In genomic region chr2:144332356-144333143, GRCh38 we compare ENCODE assay signal across 8 cellular contexts.
DNase-seq lines count a peak whose midpoint lies in the region; ATAC-seq and TF ChIP-seq lines count a peak whose summit lies in the region.

No MANE protein-coding gene starts in this region.

- WGBS in adrenal gland, 4 donors = 1 to 3% (median 2%) methylated on average over 29 to 73 of the region's 77 CpGs
- WGBS in prostate gland = 2% methylated on average over 77 of the region's 77 CpGs

- peak; percentile 65 for TF ChIP-seq POLR2A in GM15510 (IDR thresholded peaks at IDR 0.05; ENCODE audit: borderline replicate concordance, extremely low read depth, insufficient read length)
- peak; percentile 45 to 83 for TF ChIP-seq POLR2A in adrenal gland (IDR thresholded peaks at IDR 0.05)
- TF ChIP-seq POLR2A in prostate gland (IDR thresholded peaks at IDR 0.05) = no peak

- H3K4me1 ChIP-seq in adrenal gland (replicated peaks in 1 of 2) (peaks cover 0 to 10% of the 10 kb centered on the region in 2 donors), left ventricle myocardium inferior (peaks cover 40% of the 10 kb centered on the region), prostate gland (replicated peaks) (no peaks in the 10 kb centered on the region)

- ATAC-seq in HG02798 (IDR thresholded peaks at IDR 0.05; ENCODE audit: poor library complexity, unreplicated experiment) = peak; percentile 90

- DNase-seq in NCI-H1417 (lab: John Stamatoyannopoulos, UW) (peak; percentile 87 to 90 (median 88)), SW480 (ENCODE audit: low spot score) (peak; percentile 84), adrenal gland (peak; percentile 85 to 93 (median 90)), left ventricle myocardium inferior (peak; percentile 87), prostate gland (ENCODE audit: low spot score) (peak; percentile 78), ureter (ENCODE audit: low spot score) (peak; percentile 84)

- TF ChIP-seq CTCF in adrenal gland (IDR thresholded peaks at IDR 0.05) (no peak), left ventricle myocardium inferior (IDR thresholded peaks at IDR 0.05; ENCODE audit: borderline replicate concordance) (no peak), prostate gland (IDR thresholded peaks at IDR 0.05) (no peak)

- no peaks in the 10 kb centered on the region for H3K9me3 ChIP-seq in adrenal gland (replicated peaks in 1 of 3)
- no peaks in the 10 kb centered on the region for H3K9me3 ChIP-seq in left ventricle myocardium inferior (replicated peaks)
- H3K9me3 ChIP-seq in prostate gland = no peaks in the 10 kb centered on the region

- H3K27me3 ChIP-seq in adrenal gland = no peaks in the 10 kb centered on the region
- no peaks in the 10 kb centered on the region for H3K27me3 ChIP-seq in left ventricle myocardium inferior (ENCODE audit: low read depth)
- H3K27me3 ChIP-seq in prostate gland (replicated peaks; ENCODE audit: insufficient read depth) = no peaks in the 10 kb centered on the region

- intact Hi-C loops in adrenal gland (cut with DNase I) = loop anchor here in 1 of 2 donors (10.0 kb wide), 1 partner anchor 62 kb away; no protein-coding TSS in a partner anchor
- intact Hi-C loops in left ventricle myocardium inferior (cut with micrococcal nuclease) = no loop called here
- intact Hi-C loops in prostate gland (cut with DNase I) = loop anchor here (5.0 kb wide), 1 partner anchor 190 kb away; the partner anchor contains the start of gene ZEB2

- H3K36me3 ChIP-seq in adrenal gland (replicated peaks in 1 of 2) (no peaks in the 10 kb centered on the region), left ventricle myocardium inferior (no peaks in the 10 kb centered on the region), prostate gland (no peaks in the 10 kb centered on the region)

- H3K27ac ChIP-seq in adrenal gland = peak overlapping the region; percentile 73 to 98 (median 92)
- H3K27ac ChIP-seq in left ventricle myocardium inferior (replicated peaks) = peak overlapping the region; percentile 93
- H3K27ac ChIP-seq in prostate gland = peak overlapping the region; percentile 80 to 82

- peak overlapping the region in 2 of 4 donors; percentile 38 to 65 for H3K4me3 ChIP-seq in adrenal gland
- peak overlapping the region; percentile 85 for H3K4me3 ChIP-seq in left ventricle myocardium inferior
- H3K4me3 ChIP-seq in prostate gland = peak overlapping the region; percentile 70 to 84
